8 cellular contexts compared by ENCODE assay signal in the genomic region with DNA sequence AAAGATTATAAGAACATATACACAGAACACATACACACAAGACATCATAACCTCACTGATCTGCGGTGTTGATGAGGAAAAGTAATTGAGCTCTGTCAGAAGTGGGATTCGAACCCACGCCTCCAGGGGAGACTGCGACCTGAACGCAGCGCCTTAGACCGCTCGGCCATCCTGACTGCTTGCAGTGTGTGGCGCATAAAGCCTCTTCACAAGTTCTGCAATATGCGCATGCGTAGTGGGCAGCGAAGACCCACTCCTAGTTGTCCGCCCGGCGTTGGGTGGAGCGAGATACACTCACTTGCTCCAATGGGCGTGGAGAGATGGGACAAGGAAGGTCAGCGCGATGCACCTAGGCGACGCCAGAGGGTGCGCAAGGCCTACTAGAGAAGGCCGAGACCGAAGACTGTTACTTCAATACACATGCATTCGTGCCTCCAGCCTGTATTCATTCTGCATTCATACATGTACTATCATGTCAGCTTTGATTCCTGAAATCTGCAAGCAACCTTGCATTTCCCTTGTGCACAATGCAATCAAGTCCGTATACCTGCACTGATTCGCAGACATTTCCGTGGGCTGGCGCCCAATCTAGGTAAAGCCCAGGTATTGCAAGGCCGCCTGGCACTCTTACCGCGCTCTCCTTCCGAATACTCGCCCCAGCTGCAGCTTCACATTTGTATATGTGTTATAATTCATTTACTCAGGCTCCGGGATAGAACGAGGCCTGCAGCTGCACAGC. TPM values are rescaled to one million over a fixed set of nuclear protein-coding genes. Genes with fewer than 3 reads are reported as not detected.
DNase-seq lines count a peak whose midpoint lies in the region; ATAC-seq and TF ChIP-seq lines count a peak whose summit lies in the region.

No MANE protein-coding gene starts in this region.

- WGBS in suprapubic skin: 5% methylated on average over 36 of the region's 36 CpGs

- no peaks in the 10 kb centered on the region for H3K36me3 Mint-ChIP-seq in activated naive CD4-positive, alpha-beta T cell treated with anti-CD3 and anti-CD28 coated beads, Interleukin-2, amount 50 U/mL, for 72 hours

- no peaks in the 10 kb centered on the region for H3K9me3 ChIP-seq in SK-N-MC (ENCODE audit: low read depth, low read length)
- no peaks in the 10 kb centered on the region for H3K9me3 ChIP-seq in suprapubic skin

- peak overlapping the region; percentile 86 for H3K4me3 ChIP-seq in SK-N-MC
- H3K4me3 ChIP-seq in suprapubic skin: peak overlapping the region; percentile 48

- no peaks in the 10 kb centered on the region for H3K36me3 ChIP-seq in SK-N-MC (ENCODE audit: insufficient read depth, low read length)
- no peaks in the 10 kb centered on the region for H3K36me3 ChIP-seq in suprapubic skin

- peak; percentile 83 for ATAC-seq in HG02623 (IDR thresholded peaks at IDR 0.05; ENCODE audit: unreplicated experiment)
- peak; percentile 88 to 90 for ATAC-seq in activated naive CD4-positive, alpha-beta T cell treated with anti-CD3 and anti-CD28 coated beads, Interleukin-2, amount 50 U/mL, for 72 hours

- DNase-seq in GM10248 (ENCODE audit: extremely low spot score) (peak; percentile 95), NCI-H1092 (lab: John Stamatoyannopoulos, UW) (peak; percentile 99), SK-N-MC (ENCODE audit: low read depth, low spot score) (peak; percentile 93), glomerular visceral epithelial cell (ENCODE audit: extremely low spot score) (peak; percentile 98), nucleus accumbens (lab: John Stamatoyannopoulos, UW) (peak; percentile 87 to 100 (median 98)), suprapubic skin (ENCODE audit: low spot score in 2 of 2) (peak; percentile 99)
- peak; percentile 99 to 100 for DNase-seq in activated naive CD4-positive, alpha-beta T cell treated with anti-CD3 and anti-CD28 coated beads, Interleukin-2, amount 50 U/mL, for 72 hours (ENCODE audit: low spot score in 2 of 2)

- H3K27ac Mint-ChIP-seq in activated naive CD4-positive, alpha-beta T cell treated with anti-CD3 and anti-CD28 coated beads, Interleukin-2, amount 50 U/mL, for 72 hours: no peak overlapping the region

- POLR2A ChIA-PET in GM10248 (lab: Yijun Ruan, JAX): interaction anchor here (0.5 to 1.1 kb wide), 3 partner anchors 70 to 701 kb away, joined by 3 to 6 read pairs (median 3); no protein-coding TSS in a partner anchor

- CTCF ChIA-PET in GM10248 (lab: Yijun Ruan, JAX): interaction anchor here (0.6 to 11.1 kb wide), 46 partner anchors 8 to 275 kb away, joined by 3 to 454 read pairs (median 4); a partner anchor contains a TSS

- no peak for TF ChIP-seq POLR2A in suprapubic skin (IDR thresholded peaks at IDR 0.05)

- no peaks in the 10 kb centered on the region for H3K27me3 ChIP-seq in suprapubic skin

- TF ChIP-seq EP300 in suprapubic skin (IDR thresholded peaks at IDR 0.05): no peak

- no peak overlapping the region for H3K9ac ChIP-seq in SK-N-MC (ENCODE audit: insufficient read length)

- H3K4me1 ChIP-seq in suprapubic skin: peaks cover 25% of the 10 kb centered on the region

- no peaks in the 10 kb centered on the region for H3K9me3 Mint-ChIP-seq in activated naive CD4-positive, alpha-beta T cell treated with anti-CD3 and anti-CD28 coated beads, Interleukin-2, amount 50 U/mL, for 72 hours

- H3K27ac ChIP-seq in SK-N-MC (peak overlapping the region; percentile 77), suprapubic skin (peak overlapping the region; percentile 87)

- peak; percentile 96 for TF ChIP-seq CTCF in GM10248 (IDR thresholded peaks at IDR 0.05; ENCODE audit: control extremely low read depth, extremely low read depth, low read depth, missing control alignments)
- peak; percentile 97 for TF ChIP-seq CTCF in suprapubic skin (IDR thresholded peaks at IDR 0.05)

RNA-seq across cellular contexts. Expression of a gene that starts 16.1 kb away (rescaled TPM):
- total RNA-seq in activated naive CD4-positive, alpha-beta T cell treated with anti-CD3 and anti-CD28 coated beads, Interleukin-2, amount 50 U/mL, for 72 hours: under 1 TPM; 0.35 to 0.43 TPM
- 100 to 1,000 TPM in 3 of 4 donors, 10 to 100 TPM in 1; 34.7 to 215 (median 205) TPM for total RNA-seq in suprapubic skin

RNA-seq across cellular contexts. Expression of a gene that starts 55.5 kb away (rescaled TPM):
- 10 to 100 TPM; 14.7 to 20.7 TPM for total RNA-seq in activated naive CD4-positive, alpha-beta T cell treated with anti-CD3 and anti-CD28 coated beads, Interleukin-2, amount 50 U/mL, for 72 hours
- 10 to 100 TPM; 27.8 to 66.2 (median 51.0) TPM for total RNA-seq in suprapubic skin

RNA-seq across cellular contexts. Expression of a gene that starts 58.0 kb away (rescaled TPM):
- total RNA-seq in activated naive CD4-positive, alpha-beta T cell treated with anti-CD3 and anti-CD28 coated beads, Interleukin-2, amount 50 U/mL, for 72 hours: 1 to 10 TPM; 2.3 to 2.6 TPM
- 10 to 100 TPM in 1 of 4 donors, 1 to 10 TPM in 3; 1.5 to 11.7 (median 3.3) TPM for total RNA-seq in suprapubic skin

Comparison
In these comparisons a context has a peak if more than half of its experiments do, and no peak if none do; other contexts are left out.
1. Peak in every context shown above with its lines: DNase-seq, ATAC-seq, H3K4me3 ChIP-seq and H3K27ac ChIP-seq.
2. RNA of a gene that starts 16.1 kb away (total RNA-seq): 34.7 to 215 TPM in suprapubic skin; 0.35 to 0.43 TPM in activated naive CD4-positive, alpha-beta T cell treated with anti-CD3 and anti-CD28 coated beads, Interleukin-2, amount 50 U/mL, for 72 hours; every median in the first group is over 10 times any median in the second.